ENCODE assay signal across 8 cellular contexts in the genomic region with DNA sequence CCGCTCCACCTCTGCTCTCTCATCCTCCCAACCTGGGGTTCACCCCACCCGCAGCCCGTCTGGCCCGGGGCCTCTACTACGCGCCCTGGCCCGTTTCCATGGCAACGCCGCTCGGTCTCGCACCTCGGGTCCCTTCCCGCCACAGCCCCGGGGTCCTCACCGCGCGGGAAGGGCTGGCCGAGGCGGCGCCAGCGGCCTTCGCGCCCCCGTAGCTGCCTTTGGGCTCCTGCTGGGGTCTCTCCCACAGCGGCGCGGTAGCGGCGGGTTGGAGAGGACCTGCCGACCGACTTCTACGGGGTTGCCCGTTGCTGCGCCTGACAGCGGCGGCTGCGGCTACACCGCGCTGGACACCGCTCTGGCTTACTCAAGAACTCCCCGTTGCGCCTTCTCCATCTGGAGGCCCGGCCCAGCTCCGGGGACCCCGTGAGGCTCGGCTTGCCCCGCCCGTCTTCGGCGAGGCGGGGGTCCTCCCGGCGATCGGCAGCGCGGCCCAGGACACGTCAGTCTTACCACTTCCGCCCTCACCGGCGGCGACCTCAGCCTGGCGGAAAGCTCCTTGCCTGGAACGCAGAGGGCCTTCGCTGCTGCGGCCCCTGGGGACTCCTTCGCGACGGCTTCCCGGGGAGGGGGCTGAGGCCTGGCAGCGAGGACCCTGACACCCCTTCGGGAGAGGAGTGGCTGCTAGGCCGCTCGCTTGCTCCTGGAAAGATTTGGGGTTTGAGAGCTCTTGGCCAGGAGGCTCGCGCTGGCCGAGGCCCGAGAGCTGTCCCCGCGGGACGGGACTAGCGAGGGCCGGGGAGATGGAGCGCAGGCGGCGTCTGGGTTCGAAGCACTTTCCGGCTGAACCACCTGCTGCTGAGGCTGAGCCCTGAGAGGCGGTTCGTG. TPM values are rescaled to one million over a fixed set of nuclear protein-coding genes. Genes with fewer than 3 reads are reported as not detected.
A peak's percentile ranks its signal among the peaks of the same experiment; 100 is the strongest.
DNase-seq lines count a peak whose midpoint lies in the region; ATAC-seq lines count a peak whose summit lies in the region.

A gene with protein sequence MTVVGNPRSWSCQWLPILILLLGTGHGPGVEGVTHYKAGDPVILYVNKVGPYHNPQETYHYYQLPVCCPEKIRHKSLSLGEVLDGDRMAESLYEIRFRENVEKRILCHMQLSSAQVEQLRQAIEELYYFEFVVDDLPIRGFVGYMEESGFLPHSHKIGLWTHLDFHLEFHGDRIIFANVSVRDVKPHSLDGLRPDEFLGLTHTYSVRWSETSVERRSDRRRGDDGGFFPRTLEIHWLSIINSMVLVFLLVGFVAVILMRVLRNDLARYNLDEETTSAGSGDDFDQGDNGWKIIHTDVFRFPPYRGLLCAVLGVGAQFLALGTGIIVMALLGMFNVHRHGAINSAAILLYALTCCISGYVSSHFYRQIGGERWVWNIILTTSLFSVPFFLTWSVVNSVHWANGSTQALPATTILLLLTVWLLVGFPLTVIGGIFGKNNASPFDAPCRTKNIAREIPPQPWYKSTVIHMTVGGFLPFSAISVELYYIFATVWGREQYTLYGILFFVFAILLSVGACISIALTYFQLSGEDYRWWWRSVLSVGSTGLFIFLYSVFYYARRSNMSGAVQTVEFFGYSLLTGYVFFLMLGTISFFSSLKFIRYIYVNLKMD (minus strand): TSS at position 256 of the 885 bp plus-strand sequence. CDS start 422 bp downstream, outside the sequence.

- H3K27me3 ChIP-seq in CD8-positive, alpha-beta memory T cell (ENCODE audit: insufficient read depth, low read length, poor library complexity, severe bottlenecking): no peaks in the 10 kb centered on the region
- no peaks in the 10 kb centered on the region for H3K27me3 ChIP-seq in mesendoderm (ENCODE audit: insufficient read depth, low read length, poor library complexity)

- peak within 1 kb of the TSS; percentile 91 for H2BK5ac ChIP-seq in mesendoderm (ENCODE audit: low read length)

- peaks cover 16% of the 10 kb centered on the region for H3K36me3 ChIP-seq in CD8-positive, alpha-beta memory T cell (ENCODE audit: insufficient read depth, low read length)
- peaks cover 4% of the 10 kb centered on the region for H3K36me3 ChIP-seq in mesendoderm (ENCODE audit: control insufficient read depth, insufficient read depth, low read length)

- peak within 1 kb of the TSS; percentile 82 for H4K8ac ChIP-seq in mesendoderm (ENCODE audit: low read depth, low read length)

- H3K27ac Mint-ChIP-seq in CD8-positive, alpha-beta memory T cell: peak within 1 kb of the TSS; percentile 96 to 100 (median 99)
- peak within 1 kb of the TSS; percentile 99 to 100 for H3K27ac Mint-ChIP-seq in effector memory CD8-positive, alpha-beta T cell

- no peak within 1 kb of the TSS for H2AK5ac ChIP-seq in mesendoderm (ENCODE audit: low read length)

- POLR2A ChIA-PET in CD8-positive, alpha-beta memory T cell (lab: Charles Lee): interaction anchor here (0.5 to 3.2 kb wide), 14 partner anchors 10 to 516 kb away, joined by 3 to 43 read pairs (median 6); a partner anchor contains a TSS
- POLR2A ChIA-PET in activated CD8-positive, alpha-beta memory T cell treated with anti-CD3 and anti-CD28 coated beads for 36 hours (lab: Charles Lee): interaction anchor here (0.7 to 2.7 kb wide), 11 partner anchors 9 to 116 kb away, joined by 3 to 24 read pairs (median 8); a partner anchor contains a TSS

- H3K9me3 Mint-ChIP-seq in CD8-positive, alpha-beta memory T cell: peaks cover 0 to 3% (median 0%) of the 10 kb centered on the region in 5 donors
- no peaks in the 10 kb centered on the region for H3K9me3 Mint-ChIP-seq in effector memory CD8-positive, alpha-beta T cell

- CTCF ChIA-PET in CD8-positive, alpha-beta memory T cell (lab: Charles Lee): interaction anchor here (0.5 to 2.2 kb wide), 17 partner anchors 10 to 138 kb away, joined by 3 to 22 read pairs (median 4); a partner anchor contains a TSS
- CTCF ChIA-PET in activated CD8-positive, alpha-beta memory T cell treated with anti-CD3 and anti-CD28 coated beads for 36 hours (lab: Charles Lee): interaction anchor here (0.6 to 2.3 kb wide), 13 partner anchors 11 to 138 kb away, joined by 3 to 15 read pairs (median 3); a partner anchor contains a TSS

- H3K4me1 ChIP-seq in CD8-positive, alpha-beta memory T cell (ENCODE audit: insufficient read depth, low read length): peaks cover 32% of the 10 kb centered on the region
- no peaks in the 10 kb centered on the region for H3K4me1 ChIP-seq in mesendoderm (ENCODE audit: control insufficient read depth, low read depth, low read length)

- H3K79me2 ChIP-seq in mesendoderm (ENCODE audit: control insufficient read depth, insufficient read depth, low read length): no peaks in the 10 kb centered on the region

- peaks cover 37 to 76% (median 56%) of the 10 kb centered on the region in 3 donors for H3K4me1 Mint-ChIP-seq in CD8-positive, alpha-beta memory T cell
- H3K4me1 Mint-ChIP-seq in effector memory CD8-positive, alpha-beta T cell (ENCODE audit: low read depth in 2 of 2): peaks cover 30 to 37% of the 10 kb centered on the region in 2 donors

- peak within 1 kb of the TSS; percentile 100 for H3K27ac ChIP-seq in CD8-positive, alpha-beta memory T cell (ENCODE audit: low read depth, low read length)
- peak within 1 kb of the TSS; percentile 92 for H3K27ac ChIP-seq in mesendoderm (ENCODE audit: low read depth, low read length)

- peak within 1 kb of the TSS; percentile 91 for H3K4me3 ChIP-seq in CD8-positive, alpha-beta memory T cell (ENCODE audit: low read length)
- H3K4me3 ChIP-seq in mesendoderm (ENCODE audit: low read length): peak within 1 kb of the TSS; percentile 79

- peaks cover 0 to 1% of the 10 kb centered on the region in 2 donors for H3K27me3 Mint-ChIP-seq in CD8-positive, alpha-beta memory T cell
- no peaks in the 10 kb centered on the region for H3K27me3 Mint-ChIP-seq in effector memory CD8-positive, alpha-beta T cell

- H3K18ac ChIP-seq in mesendoderm (ENCODE audit: low read length): peak within 1 kb of the TSS; percentile 71

- no peak within 1 kb of the TSS for H3K23ac ChIP-seq in mesendoderm (ENCODE audit: low read length)

- peak; percentile 90 for ATAC-seq in GM19455 (IDR thresholded peaks at IDR 0.05; ENCODE audit: unreplicated experiment)
- ATAC-seq in effector memory CD8-positive, alpha-beta T cell (replicated peaks): peak; percentile 84

- peak; percentile 89 to 98 (median 91) for DNase-seq in CD8-positive, alpha-beta memory T cell
- peak; percentile 85 for DNase-seq in HK-2 (ENCODE audit: unreplicated experiment)
- peak; percentile 33 for DNase-seq in NK-92 (lab: John Stamatoyannopoulos, UW; ENCODE audit: unreplicated experiment)
- peak; percentile 92 to 96 (median 96) for DNase-seq in effector memory CD8-positive, alpha-beta T cell
- DNase-seq in mesendoderm: peak; percentile 94
- DNase-seq in stimulated activated CD8-positive, alpha-beta memory T cell treated with anti-CD3 and anti-CD28 coated beads, Interleukin-12 subunit alpha, Interleukin-12 subunit beta, amount 100 ng/mL, for 4 hours (ENCODE audit: low read depth): peak; percentile 83

- no peaks in the 10 kb centered on the region for H3K79me1 ChIP-seq in mesendoderm (ENCODE audit: low read length)

- peak within 1 kb of the TSS; percentile 83 to 96 (median 94) for H3K4me3 Mint-ChIP-seq in CD8-positive, alpha-beta memory T cell
- peak within 1 kb of the TSS; percentile 92 to 93 for H3K4me3 Mint-ChIP-seq in effector memory CD8-positive, alpha-beta T cell

- no peak within 1 kb of the TSS for H2BK15ac ChIP-seq in mesendoderm (replicated peaks; ENCODE audit: low read depth)

- no peak within 1 kb of the TSS for H4K5ac ChIP-seq in mesendoderm (ENCODE audit: low read length)

- peak within 1 kb of the TSS; percentile 15 for H2BK120ac ChIP-seq in mesendoderm (ENCODE audit: low read depth, low read length)

- H3K4ac ChIP-seq in mesendoderm (ENCODE audit: low read depth, low read length): peak within 1 kb of the TSS; percentile 66

- peak within 1 kb of the TSS; percentile 61 for H3K4me2 ChIP-seq in mesendoderm (ENCODE audit: low read length)

- no CpG with 5 or more reads among the region's 89 CpGs for WGBS in mesendoderm (ENCODE audit: extremely low coverage, insufficient coverage, low lambda C conversion rate)

- peaks cover 9 to 61% (median 12%) of the 10 kb centered on the region in 3 donors for H3K36me3 Mint-ChIP-seq in CD8-positive, alpha-beta memory T cell
- peaks cover 57% of the 10 kb centered on the region for H3K36me3 Mint-ChIP-seq in effector memory CD8-positive, alpha-beta T cell (ENCODE audit: insufficient read depth)

- H3K9me3 ChIP-seq in CD8-positive, alpha-beta memory T cell (ENCODE audit: low read length): no peaks in the 10 kb centered on the region

- peak within 1 kb of the TSS; percentile 96 for H3K9ac ChIP-seq in mesendoderm (ENCODE audit: low read length)

- H3K56ac ChIP-seq in mesendoderm (ENCODE audit: low read length): peak within 1 kb of the TSS; percentile 97

RNA-seq across cellular contexts. Expression of the gene that starts here (rescaled TPM):
- 10 to 100 TPM; 31.3 to 34.0 TPM for total RNA-seq in CD8-positive, alpha-beta memory T cell
- polyA plus RNA-seq in CD8-positive, alpha-beta memory T cell: 30.0 TPM
- 10 to 100 TPM; 30.6 to 30.7 TPM for total RNA-seq in activated CD8-positive, alpha-beta memory T cell treated with anti-CD3 and anti-CD28 coated beads for 36 hours
- polyA plus RNA-seq in mesendoderm (2013, experiment 1 of 2): 15.2 TPM
- polyA plus RNA-seq in mesendoderm (2013, experiment 2 of 2): 15.1 TPM

Comparison
In these comparisons a context has a peak if more than half of its experiments do, and no peak if none do; other contexts are left out.
1. Peak in every context shown above with its lines: DNase-seq, ATAC-seq, H3K4me3 ChIP-seq and H3K27ac ChIP-seq.
2. DNase-seq: peak in every context shown above with its lines; median percentile 96 in effector memory CD8-positive, alpha-beta T cell; 94 in mesendoderm; 91 in CD8-positive, alpha-beta memory T cell; 85 in HK-2; 83 in stimulated activated CD8-positive, alpha-beta memory T cell treated with anti-CD3 and anti-CD28 coated beads, Interleukin-12 subunit alpha, Interleukin-12 subunit beta, amount 100 ng/mL, for 4 hours; 33 in NK-92.